ENCODE assay signal across 6 cellular contexts in the genomic region with DNA sequence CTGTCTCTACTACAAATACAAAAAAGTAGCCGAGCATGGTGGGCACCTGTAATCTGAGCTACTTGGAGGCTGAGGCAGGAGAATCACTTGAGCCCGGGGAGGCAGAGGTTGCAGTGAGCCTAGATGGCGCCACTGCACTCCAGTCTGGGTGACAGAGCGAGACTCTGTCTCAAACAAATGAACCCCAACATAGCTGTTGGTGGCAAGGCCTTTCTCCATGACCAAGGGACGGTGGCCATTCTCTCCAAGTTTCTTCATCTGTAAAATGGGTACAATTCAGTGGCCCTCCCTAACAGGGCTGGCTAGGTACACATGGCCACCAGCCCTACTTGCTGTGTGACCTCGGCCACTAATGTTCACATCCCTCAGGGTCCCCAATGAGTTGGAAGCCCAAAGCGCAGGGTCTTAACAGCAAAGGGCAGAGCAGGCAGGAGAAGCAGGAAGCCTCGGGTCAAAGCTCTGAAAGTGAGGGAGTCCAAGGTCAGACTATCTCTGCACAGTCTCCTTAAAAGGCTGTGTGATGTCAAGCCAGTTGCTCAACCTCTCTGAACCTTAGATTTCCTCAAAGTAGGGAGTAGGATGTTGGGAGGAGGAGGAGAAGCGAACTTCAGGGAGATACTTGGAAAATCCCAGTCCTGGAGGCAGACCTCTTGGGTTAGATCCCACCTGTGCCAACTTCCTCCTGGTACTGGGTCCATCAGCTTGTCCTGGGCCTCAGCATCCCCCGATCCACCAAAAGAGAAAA. TPM values are rescaled to one million over a fixed set of nuclear protein-coding genes. Genes with fewer than 3 reads are reported as not detected.
DNase-seq lines count a peak whose midpoint lies in the region; ATAC-seq and TF ChIP-seq lines count a peak whose summit lies in the region.

No MANE protein-coding gene starts in this region.

- intact Hi-C loops in PC-9 (cut with micrococcal nuclease; ENCODE audit: unreplicated experiment) = loop anchor here (1.0 to 5.0 kb wide), 2 partner anchors 45 to 134 kb away; partner anchors contain the start of gene LSM4

- POLR2A ChIA-PET in AG04449 (lab: Yijun Ruan, JAX) = interaction anchor here (0.9 to 6.9 kb wide), 9 partner anchors 13 to 109 kb away, joined by 3 to 146 read pairs (median 18); partner anchors contain the start of genes GDF15, LSM4 and MPV17L2
- POLR2A ChIA-PET in PC-9 (lab: Charles Lee; ENCODE audit: unreplicated experiment) = interaction anchor here (0.6 to 2.0 kb wide), 9 partner anchors 14 to 240 kb away, joined by 3 to 85 read pairs (median 10); no protein-coding TSS in a partner anchor

- H3K4me1 ChIP-seq in PC-9 (replicated peaks; ENCODE audit: insufficient read depth) = peaks cover 41% of the 10 kb centered on the region

- no peaks in the 10 kb centered on the region for H3K27me3 ChIP-seq in PC-9 (ENCODE audit: insufficient read depth, low read depth)

- ATAC-seq in GM18517 (IDR thresholded peaks at IDR 0.05; ENCODE audit: unreplicated experiment) (no peak), GM18858 (IDR thresholded peaks at IDR 0.05; ENCODE audit: unreplicated experiment) (no peak)

- no peaks in the 10 kb centered on the region for H3K9me3 ChIP-seq in PC-9 (ENCODE audit: insufficient read depth, low read depth)

- peaks cover 25% of the 10 kb centered on the region for H4K20me1 ChIP-seq in PC-9 (ENCODE audit: insufficient read depth)

- no TSS peak for BruUV-seq in PC-9 (replicated peaks; lab: Mats Ljungman, UMichigan)

- no peak overlapping the region for H2AFZ ChIP-seq in PC-9

- CTCF ChIA-PET in AG04449 (lab: Yijun Ruan, JAX) (interaction anchor here (0.7 to 9.8 kb wide), 51 partner anchors 8 to 207 kb away, joined by 3 to 321 read pairs (median 6); partner anchors contain the start of genes LSM4, MPV17L2, PDE4C and PGPEP1), PC-9 (lab: Charles Lee) (interaction anchor here (1.3 to 2.9 kb wide), 4 partner anchors 26 to 61 kb away, joined by 8 to 46 read pairs (median 14); partner anchors contain the start of gene LSM4)

- peaks cover 5% of the 10 kb centered on the region; the same call in 1 of the 2 replicates for H3K36me3 ChIP-seq in PC-9 (ENCODE audit: low read depth)

- peaks cover 57% of the 10 kb centered on the region for H3K79me2 ChIP-seq in PC-9 (ENCODE audit: low read depth)

- no peak overlapping the region for H3K27ac ChIP-seq in PC-9

- peak overlapping the region; percentile 83 for H3K4me2 ChIP-seq in PC-9

- no peaks in the 10 kb centered on the region for H3K9me2 ChIP-seq in PC-9 (ENCODE audit: insufficient read depth)

- peak overlapping the region; percentile 94 for H3K4me3 ChIP-seq in AG04449 (ENCODE audit: low read depth, low read length)
- H3K4me3 ChIP-seq in PC-9 = peak overlapping the region; percentile 90
- H3K4me3 ChIP-seq in skeletal muscle cell (ENCODE audit: low read depth, low read length) = peak overlapping the region; percentile 84

- peak; percentile 27 for TF ChIP-seq CTCF in AG04449 (IDR thresholded peaks at IDR 0.05; ENCODE audit: insufficient read depth, low read length, missing control alignments)
- no peak for TF ChIP-seq CTCF in PC-9 (conservative IDR thresholded peaks at IDR 0.05)

- peaks cover 60% of the 10 kb centered on the region for H3F3A ChIP-seq in PC-9 (ENCODE audit: insufficient read depth, low read depth)

- DNase-seq in AG04449 (ENCODE audit: low read depth, low spot score) = no peak
- peak in 1 of 2 experiments; percentile 38 for DNase-seq in PC-9
- DNase-seq in effector CD8-positive, alpha-beta T cell (lab: John Stamatoyannopoulos, UW) = peak; percentile 57
- no peak for DNase-seq in skeletal muscle cell (ENCODE audit: low read depth)

RNA-seq across cellular contexts. Expression of gene JUND, which starts 2.7 kb away (rescaled TPM):
- total RNA-seq in PC-9 (2021) = 115 and 150 TPM in 2 replicates

RNA-seq across cellular contexts. Expression of gene IQCN, which starts 4.4 kb away (rescaled TPM):
- 5.6 and 7.3 TPM in 2 replicates for total RNA-seq in PC-9 (2021)

RNA-seq across cellular contexts. Expression of gene LSM4, which starts 44.2 kb away (rescaled TPM):
- total RNA-seq in PC-9 (2021) = 291 and 323 TPM in 2 replicates

RNA-seq across cellular contexts. Expression of gene PDE4C, which starts 52.5 kb away (rescaled TPM):
- total RNA-seq in PC-9 (2021) = 2.2 and 3.8 TPM in 2 replicates
